8 cellular contexts compared by ENCODE assay signal in genomic region chr3:192812736-192813383, GRCh38.
DNase-seq lines count a peak whose midpoint lies in the region; ATAC-seq and TF ChIP-seq lines count a peak whose summit lies in the region.

No MANE protein-coding gene starts in this region.

- no peaks in the 10 kb centered on the region for H3K9me3 Mint-ChIP-seq in MCF 10A (ENCODE audit: unreplicated experiment)
- H3K9me3 Mint-ChIP-seq in activated T-helper 2 cell treated with anti-CD3 and anti-CD28 coated beads, Interferon-gamma antibody, Interleukin-2, Interleukin-4, amounts not matched to agents 10 μg/mL and 5 μg/mL and 100 μg/mL, durations not matched to agents 14 hours and 24 hours and 36 hours, result no peaks in the 10 kb centered on the region

- no peaks in the 10 kb centered on the region for H3K27me3 ChIP-seq in aorta (ENCODE audit: control insufficient read depth in 1 of 2, insufficient read depth in 2 of 2, low read length in 1 of 2)

- H3K4me3 ChIP-seq in GM12865 (ENCODE audit: low read depth, low read length), result no peak overlapping the region
- H3K4me3 ChIP-seq in aorta (ENCODE audit: low read length in 2 of 2), result no peak overlapping the region

- TF ChIP-seq CTCF in 22Rv1 (IDR thresholded peaks at IDR 0.05) (peak; percentile 60), GM12865 (IDR thresholded peaks at IDR 0.05; ENCODE audit: insufficient read depth, low read depth, low read length, missing control alignments) (no peak), MCF 10A (IDR thresholded peaks at IDR 0.05; ENCODE audit: unreplicated experiment) (peak; percentile 83)

- POLR2A ChIA-PET in MCF 10A (lab: Yijun Ruan, JAX), result interaction anchor here (0.5 to 1.3 kb wide), 4 partner anchors 105 to 791 kb away, joined by 3 to 5 read pairs (median 4); partner anchors contain the start of gene MB21D2

- CTCF ChIA-PET in MCF 10A (lab: Yijun Ruan, JAX), result interaction anchor here (0.6 to 13.3 kb wide), 63 partner anchors 10 to 1698 kb away, joined by 3 to 489 read pairs (median 4); partner anchors contain the start of gene MB21D2

- no peak for ATAC-seq in aorta (ENCODE audit: low FRiP score)

- H3K4me1 Mint-ChIP-seq in MCF 10A (ENCODE audit: insufficient read depth, unreplicated experiment), result peaks cover 9% of the 10 kb centered on the region
- peaks cover 16% of the 10 kb centered on the region for H3K4me1 Mint-ChIP-seq in activated T-helper 2 cell treated with anti-CD3 and anti-CD28 coated beads, Interferon-gamma antibody, Interleukin-2, Interleukin-4, amounts not matched to agents 10 μg/mL and 5 μg/mL and 100 μg/mL, durations not matched to agents 14 hours and 24 hours and 36 hours (ENCODE audit: low read depth)

- H3K27ac ChIP-seq in 22Rv1, result no peak overlapping the region
- no peak overlapping the region for H3K27ac ChIP-seq in aorta (ENCODE audit: low read depth in 1 of 2, low read length in 2 of 2)

- DNase-seq in GM12865 (ENCODE audit: low read depth) (peak; percentile 44), NCI-H2227 treated with DMSO at 0.1 percent for 48 hours (lab: John Stamatoyannopoulos, UW) (peak; percentile 72), MCF 10A (ENCODE audit: unreplicated experiment) (peak; percentile 69), lung microvascular endothelial cell (ENCODE audit: low read depth in 2 of 2) (peak; percentile 64 to 72), aorta (no peak)
- DNase-seq in activated T-helper 2 cell treated with anti-CD3 and anti-CD28 coated beads, Interferon-gamma antibody, Interleukin-2, Interleukin-4, amounts not matched to agents 10 μg/mL and 5 μg/mL and 100 μg/mL, durations not matched to agents 14 hours and 24 hours and 36 hours (ENCODE audit: low spot score), result no peak
- no peak for DNase-seq in activated CD4-positive, CD25-positive, alpha-beta regulatory T cell (lab: John Stamatoyannopoulos, UW)

- H3K4me1 ChIP-seq in aorta (ENCODE audit: control insufficient read depth in 1 of 2, insufficient read depth in 2 of 2, low read length in 2 of 2), result no peaks in the 10 kb centered on the region

- H3K36me3 Mint-ChIP-seq in MCF 10A (ENCODE audit: insufficient read depth, unreplicated experiment), result no peaks in the 10 kb centered on the region
- no peaks in the 10 kb centered on the region for H3K36me3 Mint-ChIP-seq in activated T-helper 2 cell treated with anti-CD3 and anti-CD28 coated beads, Interferon-gamma antibody, Interleukin-2, Interleukin-4, amounts not matched to agents 10 μg/mL and 5 μg/mL and 100 μg/mL, durations not matched to agents 14 hours and 24 hours and 36 hours (ENCODE audit: low read depth)

- H3K27me3 Mint-ChIP-seq in MCF 10A (ENCODE audit: insufficient read depth, unreplicated experiment), result no peaks in the 10 kb centered on the region
- peaks cover 3% of the 10 kb centered on the region for H3K27me3 Mint-ChIP-seq in activated T-helper 2 cell treated with anti-CD3 and anti-CD28 coated beads, Interferon-gamma antibody, Interleukin-2, Interleukin-4, amounts not matched to agents 10 μg/mL and 5 μg/mL and 100 μg/mL, durations not matched to agents 14 hours and 24 hours and 36 hours (ENCODE audit: low read depth)

- H3K9me3 ChIP-seq in aorta (ENCODE audit: control insufficient read depth, low read length), result no peaks in the 10 kb centered on the region

- intact Hi-C loops in MCF 10A (cut with micrococcal nuclease) (loop anchor here (1.0 to 2.0 kb wide), 5 partner anchors 228 to 759 kb away; no protein-coding TSS in a partner anchor), aorta (cut with DNase I) (loop anchor here (2.0 to 10.0 kb wide), 4 partner anchors 228 to 760 kb away; no protein-coding TSS in a partner anchor)
- intact Hi-C loops in activated T-helper 2 cell treated with anti-CD3 and anti-CD28 coated beads, Interferon-gamma antibody, Interleukin-2, Interleukin-4, amounts not matched to agents 10 μg/mL and 5 μg/mL and 100 μg/mL, durations not matched to agents 14 hours and 24 hours and 36 hours (cut with micrococcal nuclease), result loop anchor here (5.0 kb wide), 1 partner anchor 759 kb away; no protein-coding TSS in a partner anchor

- peak overlapping the region; percentile 27 for H3K27ac Mint-ChIP-seq in MCF 10A (ENCODE audit: low read depth, unreplicated experiment)
- no peak overlapping the region for H3K27ac Mint-ChIP-seq in activated T-helper 2 cell treated with anti-CD3 and anti-CD28 coated beads, Interferon-gamma antibody, Interleukin-2, Interleukin-4, amounts not matched to agents 10 μg/mL and 5 μg/mL and 100 μg/mL, durations not matched to agents 14 hours and 24 hours and 36 hours

- no TSS peak for BruUV-seq in MCF 10A (replicated peaks; lab: Mats Ljungman, UMichigan)

- H3K4me3 Mint-ChIP-seq in MCF 10A (ENCODE audit: unreplicated experiment), result no peak overlapping the region
- no peak overlapping the region for H3K4me3 Mint-ChIP-seq in activated T-helper 2 cell treated with anti-CD3 and anti-CD28 coated beads, Interferon-gamma antibody, Interleukin-2, Interleukin-4, amounts not matched to agents 10 μg/mL and 5 μg/mL and 100 μg/mL, durations not matched to agents 14 hours and 24 hours and 36 hours (ENCODE audit: low read depth)

- WGBS in aorta, 2 donors, result 10% methylated on average over 4 of the region's 4 CpGs

- H3K36me3 ChIP-seq in aorta (ENCODE audit: control insufficient read depth in 1 of 2, insufficient read depth in 2 of 2, low read length in 1 of 2), result no peaks in the 10 kb centered on the region

Comparison
In these comparisons a context has a peak if more than half of its experiments do, and no peak if none do; other contexts are left out.
1. DNase-seq: peak in GM12865 (single experiment), NCI-H2227 treated with DMSO at 0.1 percent for 48 hours (single experiment), MCF 10A (single experiment) and lung microvascular endothelial cell (2 of 2); none in activated T-helper 2 cell treated with anti-CD3 and anti-CD28 coated beads, Interferon-gamma antibody, Interleukin-2, Interleukin-4, amounts not matched to agents 10 μg/mL and 5 μg/mL and 100 μg/mL, durations not matched to agents 14 hours and 24 hours and 36 hours (single experiment), activated CD4-positive, CD25-positive, alpha-beta regulatory T cell (0 of 4) and aorta (0 of 2).